In genomic region chr3:54169524-54169923, GRCh38 we compare ENCODE assay signal across 21 cellular contexts. TPM values are rescaled to one million over a fixed set of nuclear protein-coding genes. Genes with fewer than 3 reads are reported as not detected.
"Had no signal": no experiment of that assay in that cellular context is flagged by ENCODE, and none has a peak within 500 bp of the region (broad histone marks: within the 10 kb centered on the region; RNA-seq: fewer than 3 reads in every experiment).

No MANE protein-coding gene starts in this region.

- H3K4me3 ChIP-seq: SJSA1, SK-N-MC had no signal

- H3K4me1 ChIP-seq: SJSA1 had no signal

- H3K9me3 ChIP-seq: SJSA1 had no signal

- FAIRE-seq: HTR-8/SVneo, RCC 7860 had no signal

- H3K36me3 ChIP-seq: SJSA1 had no signal

- H3K27me3 ChIP-seq: SJSA1 had no signal

- DNase-seq: KBM-7, NCI-H1092 treated with DMSO at 0.1 percent for 48 hours, NCI-H1436, NCI-H187, NCI-H2029, NCI-H2081 treated with DMSO at 0.1 percent for 48 hours, NCI-H2171, NCI-H226, NCI-H446, NCI-H510A, NCI-H524 treated with DMSO at 0.1 percent for 48 hours, NCI-H69, NCI-H774, Right ventricle myocardium superior, RPMI8226, SIG-M5 had no signal

- H3K27ac ChIP-seq: HL-60, SJSA1, SK-N-MC had no signal

RNA-seq across cellular contexts. Expression of gene CACNA2D3, which starts 47.2 kb away (rescaled TPM):
- total RNA-seq: SJSA1 had no signal
